In genomic region chrX:129648514-129649267, GRCh38 we compare ENCODE assay signal across 15 cellular contexts. TPM values are rescaled to one million over a fixed set of nuclear protein-coding genes. Genes with fewer than 3 reads are reported as not detected.
DNase-seq lines count a peak whose midpoint lies in the region; TF ChIP-seq lines count a peak whose summit lies in the region.
"Had no signal": no experiment of that assay in that cellular context is flagged by ENCODE, and none has a peak within 500 bp of the region (broad histone marks: within the 10 kb centered on the region; RNA-seq: fewer than 3 reads in every experiment).

No MANE protein-coding gene starts in this region.

- TF ChIP-seq CTCF in type B pancreatic cell (conservative IDR thresholded peaks at IDR 0.05) = no peak

- H3K27ac Mint-ChIP-seq in type B pancreatic cell = no peak overlapping the region
- H3K27ac Mint-ChIP-seq: CD14-positive monocyte, GM23338, HFFc6 had no signal

- no peaks in the 10 kb centered on the region for H3K9me3 Mint-ChIP-seq in type B pancreatic cell
- H3K9me3 Mint-ChIP-seq: CD4-positive, alpha-beta memory T cell; GM23338; HFFc6 had no signal

- peaks cover 50% of the 10 kb centered on the region for H3K27me3 Mint-ChIP-seq in type B pancreatic cell

- DNase-seq in activated CD8-positive, alpha-beta memory T cell treated with anti-CD3 and anti-CD28 coated beads for 24 hours = peak; percentile 30
- no peak for DNase-seq in activated CD8-positive, alpha-beta memory T cell treated with anti-CD3 and anti-CD28 coated beads, Interleukin-2, amount 50 U/mL, for 4 hours
- DNase-seq in ecto neural progenitor cell (ENCODE audit: low spot score) = peak; percentile 19
- peak; percentile 46 for DNase-seq in islet precursor cell
- peak; percentile 39 for DNase-seq in type B pancreatic cell (ENCODE audit: extremely low spot score, unreplicated experiment)
- no peak for DNase-seq in effector CD4-positive, alpha-beta T cell
- no peak for DNase-seq in superior temporal gyrus (ENCODE audit: extremely low spot score)
- no peak for DNase-seq in activated effector memory CD4-positive, alpha-beta T cell treated with anti-CD3 and anti-CD28 coated beads, Interleukin-2, amount 50 U/mL, for 16 hours
- DNase-seq: 8988T; CD4-positive, alpha-beta memory T cell; DMS79 treated with DMSO at 0.1 percent for 48 hours; GF-D8; HFFc6 had no signal

- no peak overlapping the region for H3K4me3 Mint-ChIP-seq in type B pancreatic cell
- H3K4me3 Mint-ChIP-seq: CD14-positive monocyte; CD4-positive, alpha-beta memory T cell; GM23338; HFFc6 had no signal

- H3K36me3 Mint-ChIP-seq in type B pancreatic cell = no peaks in the 10 kb centered on the region
- H3K36me3 Mint-ChIP-seq: CD14-positive monocyte; CD4-positive, alpha-beta memory T cell had no signal

- H3K4me1 Mint-ChIP-seq in type B pancreatic cell (ENCODE audit: unreplicated experiment) = peaks cover under 1% of the 10 kb centered on the region
- H3K4me1 Mint-ChIP-seq: CD4-positive, alpha-beta memory T cell had no signal

RNA-seq across cellular contexts. Expression of gene APLN, which starts 6.1 kb away (rescaled TPM):
- total RNA-seq in type B pancreatic cell (ENCODE audit: low replicate concordance) = 1.0 and 1.2 TPM in 2 replicates
- total RNA-seq: CD4-positive, alpha-beta memory T cell had no signal

Comparison
In these comparisons a context has a peak if more than half of its experiments do, and no peak if none do; other contexts are left out.
1. DNase-seq: peak in activated CD8-positive, alpha-beta memory T cell treated with anti-CD3 and anti-CD28 coated beads for 24 hours (single experiment), ecto neural progenitor cell (single experiment), islet precursor cell (single experiment) and type B pancreatic cell (single experiment); none in activated CD8-positive, alpha-beta memory T cell treated with anti-CD3 and anti-CD28 coated beads, Interleukin-2, amount 50 U/mL, for 4 hours (single experiment), effector CD4-positive, alpha-beta T cell (single experiment), superior temporal gyrus (single experiment) and activated effector memory CD4-positive, alpha-beta T cell treated with anti-CD3 and anti-CD28 coated beads, Interleukin-2, amount 50 U/mL, for 16 hours (single experiment).